10 cellular contexts compared by ENCODE assay signal in the genomic region with DNA sequence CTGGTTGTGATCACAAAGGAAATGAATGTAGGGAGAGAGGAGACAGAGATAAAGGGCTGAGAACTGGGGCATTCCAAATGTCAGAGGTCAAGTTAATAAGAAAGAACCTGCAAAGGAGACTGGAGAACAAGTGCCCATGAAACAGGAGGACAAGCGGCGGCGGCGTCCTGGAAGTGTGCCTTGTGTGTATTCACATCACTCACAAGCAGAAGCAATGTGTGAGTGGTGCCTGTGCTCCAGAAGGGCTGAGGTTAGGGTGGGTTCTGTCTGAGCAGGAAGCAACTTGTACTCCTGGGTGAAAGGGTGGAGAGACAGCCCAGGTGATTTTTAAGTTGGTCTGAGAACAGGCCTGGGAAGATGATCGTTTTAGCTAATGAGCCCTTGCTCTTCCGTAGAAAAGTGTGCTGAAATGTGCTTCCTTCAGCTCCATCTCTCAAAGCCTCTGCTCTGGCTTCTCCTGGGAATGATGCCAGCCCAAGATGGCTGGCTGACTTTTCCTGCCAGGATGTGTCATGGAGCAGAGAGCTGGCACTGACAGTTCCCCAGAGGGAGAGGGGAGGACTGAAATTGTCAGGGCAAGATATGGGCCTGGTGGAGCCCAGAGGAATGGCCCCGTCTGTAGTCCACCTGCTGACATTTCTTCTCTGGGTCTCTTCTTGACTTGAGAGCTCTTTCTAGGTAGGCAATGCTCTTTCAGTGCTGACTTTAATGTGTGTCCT. TPM values are rescaled to one million over a fixed set of nuclear protein-coding genes. Genes with fewer than 3 reads are reported as not detected.
DNase-seq lines count a peak whose midpoint lies in the region; ATAC-seq lines count a peak whose summit lies in the region.
"Had no signal": no experiment of that assay in that cellular context is flagged by ENCODE, and none has a peak within 500 bp of the region (broad histone marks: within the 10 kb centered on the region; RNA-seq: fewer than 3 reads in every experiment).

No MANE protein-coding gene starts in this region.

- H3K9me3 Mint-ChIP-seq in activated CD4-positive, alpha-beta T cell treated with anti-CD3 and anti-CD28 coated beads, Interleukin-2, amount 10 ng/mL, durations not matched to agents 7 days and 5 days, result no peaks in the 10 kb centered on the region

- H3K36me3 Mint-ChIP-seq in activated CD4-positive, alpha-beta T cell treated with anti-CD3 and anti-CD28 coated beads, Interleukin-2, amount 10 ng/mL, durations not matched to agents 7 days and 5 days (ENCODE audit: low read depth), result no peaks in the 10 kb centered on the region

- peaks cover 3% of the 10 kb centered on the region for H3K4me1 Mint-ChIP-seq in activated CD4-positive, alpha-beta T cell treated with anti-CD3 and anti-CD28 coated beads, Interleukin-2, amount 10 ng/mL, durations not matched to agents 7 days and 5 days

- no peak for ATAC-seq in HG02642 (IDR thresholded peaks at IDR 0.05; ENCODE audit: poor library complexity, unreplicated experiment)

- CTCF ChIA-PET in activated CD4-positive, alpha-beta T cell treated with anti-CD3 and anti-CD28 coated beads, Interleukin-2, amount 10 ng/mL, durations not matched to agents 7 days and 5 days (lab: Charles Lee), result interaction anchor here (2.8 kb wide), 1 partner anchor 13 kb away, joined by 9 read pairs; no protein-coding TSS in a partner anchor

- POLR2A ChIA-PET in activated CD4-positive, alpha-beta T cell treated with anti-CD3 and anti-CD28 coated beads, Interleukin-2, amount 10 ng/mL, durations not matched to agents 7 days and 5 days (lab: Charles Lee), result no interaction called here

- DNase-seq in C1 segment of cervical spinal cord (lab: John Stamatoyannopoulos, UW) (peak in 10 of 14 donors; percentile 26 to 79 (median 39)), NCI-H1694 (lab: John Stamatoyannopoulos, UW) (peak; percentile 38), dermis blood vessel endothelial cell (peak; percentile 76), myocyte (ENCODE audit: low read depth) (peak; percentile 83), NCI-H128 (lab: John Stamatoyannopoulos, UW; ENCODE audit: unreplicated experiment) (no peak), NCI-H510A treated with DMSO at 0.1 percent for 48 hours (lab: John Stamatoyannopoulos, UW) (no peak)
- no peak for DNase-seq in activated CD4-positive, alpha-beta T cell treated with anti-CD3 and anti-CD28 coated beads, Interleukin-2, amount 10 ng/mL, durations not matched to agents 7 days and 5 days
- DNase-seq: activated CD4-positive, alpha-beta T cell treated with anti-CD3 and anti-CD28 coated beads, Interleukin-2, amount 50 U/mL, for 1 hour; Caco-2 had no signal

- H3K27ac Mint-ChIP-seq in activated CD4-positive, alpha-beta T cell treated with anti-CD3 and anti-CD28 coated beads, Interleukin-2, amount 10 ng/mL, durations not matched to agents 7 days and 5 days, result no peak overlapping the region

- no peak overlapping the region for H3K4me3 Mint-ChIP-seq in activated CD4-positive, alpha-beta T cell treated with anti-CD3 and anti-CD28 coated beads, Interleukin-2, amount 10 ng/mL, durations not matched to agents 7 days and 5 days

- H3K27me3 Mint-ChIP-seq in activated CD4-positive, alpha-beta T cell treated with anti-CD3 and anti-CD28 coated beads, Interleukin-2, amount 10 ng/mL, durations not matched to agents 7 days and 5 days, result peaks cover 11% of the 10 kb centered on the region

RNA-seq across cellular contexts. Expression of gene PLEKHA6, which starts 25.1 kb away (rescaled TPM):
- 0.51 and 3.5 TPM in 2 replicates for total RNA-seq in dermis blood vessel endothelial cell
- total RNA-seq in myocyte, result 16.7 and 18.7 TPM in 2 replicates
- 15.6 TPM for polyA plus RNA-seq in myocyte (2012)
- not detected for total RNA-seq in activated CD4-positive, alpha-beta T cell treated with anti-CD3 and anti-CD28 coated beads, Interleukin-2, amount 10 ng/mL, durations not matched to agents 7 days and 5 days

RNA-seq across cellular contexts. Expression of gene PPP1R15B, which starts 26.8 kb away (rescaled TPM):
- total RNA-seq in dermis blood vessel endothelial cell (28.2 and 37.0 TPM in 2 replicates), myocyte (30.5 and 32.3 TPM in 2 replicates)
- polyA plus RNA-seq in myocyte (2012), result 9.9 TPM
- total RNA-seq in activated CD4-positive, alpha-beta T cell treated with anti-CD3 and anti-CD28 coated beads, Interleukin-2, amount 10 ng/mL, durations not matched to agents 7 days and 5 days, result 10 to 100 TPM; 62.5 to 70.6 TPM

Comparison
In these comparisons a context has a peak if more than half of its experiments do, and no peak if none do; other contexts are left out.
1. DNase-seq: peak in C1 segment of cervical spinal cord (10 of 14), NCI-H1694 (single experiment), dermis blood vessel endothelial cell (single experiment) and myocyte (single experiment); none in NCI-H128 (single experiment), activated CD4-positive, alpha-beta T cell treated with anti-CD3 and anti-CD28 coated beads, Interleukin-2, amount 10 ng/mL, durations not matched to agents 7 days and 5 days (single experiment) and NCI-H510A treated with DMSO at 0.1 percent for 48 hours (single experiment).